In genomic region chr17:2710075-2710803, GRCh38 we compare ENCODE assay signal across 3 cellular contexts.
TF ChIP-seq lines count a peak whose summit lies in the region.

No MANE protein-coding gene starts in this region.

TF ChIP-seq in A549, 52 proteins besides CTCF, POLR2A, EP300 and RAD21:
- TF ChIP-seq REST (IDR thresholded peaks at IDR 0.05) = peak; percentile 50; the same call in 1 of the 2 replicates
- TF ChIP-seq HOXB5 (CRISPR knock-in tag; IDR thresholded peaks at IDR 0.05) = no peak

TF ChIP-seq in HEK293, 187 proteins besides CTCF, POLR2A, EP300 and RAD21:
- TF ChIP-seq ZNF394 (tag by site-specific recombination; IDR thresholded peaks at IDR 0.05; ENCODE audit: borderline replicate concordance) (peak; percentile 28; the same call in 1 of the 2 replicates), ZNF416 (tag by site-specific recombination; IDR thresholded peaks at IDR 0.05) (no peak), PRDM2 (tag by site-specific recombination; IDR thresholded peaks at IDR 0.05; ENCODE audit: borderline replicate concordance) (0 out of 2 replicates have a peak, but pooled peaks have one; percentile 62)

TF ChIP-seq in GM12878, 131 proteins besides CTCF, POLR2A, EP300 and RAD21:
- TF ChIP-seq TCF12 (IDR thresholded peaks at IDR 0.05; ENCODE audit: low read depth, low read length) (no peak), ZNF592 (IDR thresholded peaks at IDR 0.05) (no peak), ELK1 (IDR thresholded peaks at IDR 0.05; ENCODE audit: low read depth, low read length) (no peak), HSF1 (IDR thresholded peaks at IDR 0.05; ENCODE audit: low read depth, low read length) (no peak), ASH2L (IDR thresholded peaks at IDR 0.05; ENCODE audit: borderline replicate concordance, low read depth) (no peak), TBL1XR1 (IDR thresholded peaks at IDR 0.05; ENCODE audit: low read depth, low read length) (no peak), SMARCA5 (IDR thresholded peaks at IDR 0.05) (no peak), ETV6 (conservative IDR thresholded peaks at IDR 0.05 in 1 of 2, IDR thresholded peaks at IDR 0.05 in 1 of 2; ENCODE audit: borderline replicate concordance in 1 of 2, low read depth in 1 of 2) (no peak), RFX5 (IDR thresholded peaks at IDR 0.05; ENCODE audit: low read depth, low read length) (no peak), YBX1 (IDR thresholded peaks at IDR 0.05) (no peak), PKNOX1 (IDR thresholded peaks at IDR 0.05) (no peak), CREB1 (IDR thresholded peaks at IDR 0.05; ENCODE audit: low read depth) (no peak)
